23 cellular contexts compared by ENCODE assay signal in the genomic region with DNA sequence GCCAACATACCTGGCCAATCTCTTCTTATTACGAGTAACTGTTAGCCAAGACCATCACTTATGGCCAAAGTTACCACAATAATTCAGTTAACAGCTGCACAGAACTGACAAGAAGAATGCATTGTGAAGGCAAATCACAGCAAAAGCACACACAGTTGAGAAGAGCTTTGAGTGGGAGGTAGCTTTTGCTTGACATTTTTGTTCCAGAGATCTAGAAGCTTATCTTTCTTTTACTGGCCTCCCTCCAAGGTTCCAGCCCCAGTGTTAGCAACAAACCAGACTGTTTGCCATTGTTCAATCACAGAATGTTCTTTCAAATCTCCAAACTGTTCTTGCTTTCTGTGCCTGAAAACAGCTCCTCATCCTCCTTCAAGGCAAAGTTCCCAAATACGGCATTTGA. TPM values are rescaled to one million over a fixed set of nuclear protein-coding genes. Genes with fewer than 3 reads are reported as not detected.
DNase-seq lines count a peak whose midpoint lies in the region; ATAC-seq and TF ChIP-seq lines count a peak whose summit lies in the region.
"Had no signal": no experiment of that assay in that cellular context is flagged by ENCODE, and none has a peak within 500 bp of the region (broad histone marks: within the 10 kb centered on the region; RNA-seq: fewer than 3 reads in every experiment).

No MANE protein-coding gene starts in this region.

- POLR2A ChIA-PET in SK-N-SH (lab: Yijun Ruan, JAX), result no interaction called here

- WGBS in SK-N-SH (ENCODE audit: low lambda C conversion rate), result 70% methylated on average over 2 of the region's 2 CpGs

- H3F3A ChIP-seq in SK-N-SH (replicated peaks; ENCODE audit: insufficient read depth), result no peaks in the 10 kb centered on the region

- H3K4me1 ChIP-seq in SK-N-SH (ENCODE audit: control insufficient read depth in 1 of 2, insufficient read depth in 2 of 2, low read depth in 1 of 2, low read length in 1 of 2) (no peaks in the 10 kb centered on the region; a peak in 1 of 4 replicates), thoracic aorta (ENCODE audit: control insufficient read depth in 1 of 2, low read depth in 2 of 2) (peaks cover 0 to 13% of the 10 kb centered on the region in 2 donors)
- H3K4me1 ChIP-seq: BLaER1, parathyroid adenoma had no signal

- H3K27me3 ChIP-seq in SK-N-SH (ENCODE audit: insufficient read depth), result no peaks in the 10 kb centered on the region
- no peaks in the 10 kb centered on the region for H3K27me3 ChIP-seq in thoracic aorta (replicated peaks; ENCODE audit: insufficient read depth)
- H3K27me3 ChIP-seq: BLaER1, tibial nerve had no signal

- H3K4me1 Mint-ChIP-seq in mesothelial cell of epicardium, result peaks cover 21% of the 10 kb centered on the region

- H3K27ac ChIP-seq in SK-N-SH (ENCODE audit: low read depth in 2 of 2, low read length in 1 of 2) (peak overlapping the region in 1 of 2 experiments; percentile 43; a peak in 1 of 4 replicates), thoracic aorta (peak overlapping the region; percentile 0 to 47)
- H3K27ac ChIP-seq: 22Rv1, BLaER1, HL-60, parathyroid adenoma, PC-9, SK-N-MC had no signal

- no peaks in the 10 kb centered on the region for H3K9me3 Mint-ChIP-seq in mesothelial cell of epicardium
- H3K9me3 Mint-ChIP-seq: activated naive CD4-positive, alpha-beta T cell treated with anti-CD3 and anti-CD28 coated beads for 36 hours had no signal

- TF ChIP-seq RAD21 in SK-N-SH (IDR thresholded peaks at IDR 0.05; ENCODE audit: low read length), result no peak

- H3K36me3 ChIP-seq in SK-N-SH (replicated peaks in 1 of 2; ENCODE audit: control insufficient read depth in 1 of 2, insufficient read depth in 2 of 2, low read length in 1 of 2) (no peaks in the 10 kb centered on the region), thoracic aorta (no peaks in the 10 kb centered on the region)
- H3K36me3 ChIP-seq: BLaER1, tibial nerve had no signal

- no peak overlapping the region for H3K9ac ChIP-seq in SK-N-SH
- H3K9ac ChIP-seq: BLaER1, parathyroid adenoma had no signal

- TF ChIP-seq CTCF in SK-N-SH (IDR thresholded peaks at IDR 0.05), result no peak
- no peak for TF ChIP-seq CTCF in fibroblast of villous mesenchyme (IDR thresholded peaks at IDR 0.05; ENCODE audit: insufficient read depth, low read depth, low read length)
- TF ChIP-seq CTCF in mesothelial cell of epicardium (IDR thresholded peaks at IDR 0.05; ENCODE audit: unreplicated experiment), result no peak
- TF ChIP-seq CTCF in thoracic aorta (IDR thresholded peaks at IDR 0.05), result no peak

- H3K9me3 ChIP-seq in SK-N-SH, result no peaks in the 10 kb centered on the region
- H3K9me3 ChIP-seq in thoracic aorta, result no peaks in the 10 kb centered on the region
- H3K9me3 ChIP-seq: BLaER1, tibial nerve had no signal

- CTCF ChIA-PET in SK-N-SH (lab: Yijun Ruan, JAX), result no interaction called here

- DNase-seq in SK-N-SH, result no peak
- peak; percentile 19 for DNase-seq in fibroblast of villous mesenchyme (ENCODE audit: low read depth)
- DNase-seq in mesothelial cell of epicardium (ENCODE audit: low spot score in 2 of 2, unreplicated experiment in 2 of 2), result no peak
- DNase-seq in thoracic aorta (ENCODE audit: low spot score), result no peak
- DNase-seq in T1000 (lab: John Stamatoyannopoulos, UW), result no peak
- no peak for DNase-seq in NCI-H526 treated with DMSO at 0.1 percent for 48 hours (lab: John Stamatoyannopoulos, UW)
- DNase-seq: activated CD4-positive, alpha-beta T cell treated with anti-CD3 and anti-CD28 coated beads, Interleukin-2, amount 50 U/mL, for 1 hour; activated naive CD4-positive, alpha-beta T cell treated with anti-CD3 and anti-CD28 coated beads for 36 hours; activated T-cell treated with anti-CD3 and anti-CD28 coated beads for 4 hours; effector CD4-positive, alpha-beta T cell; GDM1; KG1; kidney; NCI-H1105 treated with DMSO at 0.1 percent for 48 hours; PC-9 had no signal

- H4K20me1 ChIP-seq in SK-N-SH (ENCODE audit: insufficient read depth), result no peaks in the 10 kb centered on the region
- H4K20me1 ChIP-seq: BLaER1 had no signal

- no peak overlapping the region for H3K4me2 ChIP-seq in SK-N-SH
- H3K4me2 ChIP-seq: BLaER1, PC-9 had no signal

- no peak overlapping the region for H2AFZ ChIP-seq in SK-N-SH (ENCODE audit: low read depth)
- H2AFZ ChIP-seq: parathyroid adenoma, PC-9 had no signal

- no peak for TF ChIP-seq EP300 in SK-N-SH (IDR thresholded peaks at IDR 0.05; ENCODE audit: borderline replicate concordance in 1 of 2, low read depth in 1 of 2, low read length in 1 of 2)

- H3K4me3 ChIP-seq in SK-N-SH (ENCODE audit: low read depth in 2 of 2, low read length in 1 of 2), result no peak overlapping the region
- no peak overlapping the region for H3K4me3 ChIP-seq in fibroblast of villous mesenchyme (ENCODE audit: low read depth, low read length)
- H3K4me3 ChIP-seq in thoracic aorta, result no peak overlapping the region
- H3K4me3 ChIP-seq: BLaER1, PC-9, SK-N-MC, tibial nerve had no signal

- no peaks in the 10 kb centered on the region for H3K79me2 ChIP-seq in SK-N-SH (ENCODE audit: insufficient read depth)
- H3K79me2 ChIP-seq: parathyroid adenoma had no signal

- H3K27me3 Mint-ChIP-seq in mesothelial cell of epicardium (ENCODE audit: low read depth), result peaks cover 3% of the 10 kb centered on the region

- H3K4me3 Mint-ChIP-seq in mesothelial cell of epicardium, result no peak overlapping the region
- H3K4me3 Mint-ChIP-seq: activated naive CD4-positive, alpha-beta T cell treated with anti-CD3 and anti-CD28 coated beads for 36 hours had no signal

- H3K36me3 Mint-ChIP-seq in mesothelial cell of epicardium, result no peaks in the 10 kb centered on the region

- ATAC-seq in SK-N-SH treated with all-trans-retinoic acid at 6 μM for 48 hours, result no peak; the same call in 2 of the 3 replicates
- ATAC-seq in thoracic aorta (ENCODE audit: insufficient number of reproducible peaks, low FRiP score, low read depth), result no peak
- no peak for ATAC-seq in GM18867 (IDR thresholded peaks at IDR 0.05; ENCODE audit: unreplicated experiment)

- no peaks in the 10 kb centered on the region for H3K9me2 ChIP-seq in SK-N-SH

- H3K27ac Mint-ChIP-seq in mesothelial cell of epicardium, result peak overlapping the region; percentile 35
- H3K27ac Mint-ChIP-seq: activated naive CD4-positive, alpha-beta T cell treated with anti-CD3 and anti-CD28 coated beads for 36 hours had no signal

TF ChIP-seq in SK-N-SH treated with all-trans-retinoic acid at 6 μM for 48 hours, 23 proteins besides CTCF, POLR2A, EP300 and RAD21:
- TF ChIP-seq OSR1 (CRISPR knock-in tag; IDR thresholded peaks at IDR 0.05) (no peak), ISL1 (CRISPR knock-in tag; IDR thresholded peaks at IDR 0.05) (0 out of 2 replicates have a peak, but pooled peaks have one; percentile 13)

TF ChIP-seq in SK-N-SH, 30 proteins besides CTCF, POLR2A, EP300 and RAD21 (continues in another document):
- TF ChIP-seq RFX5 (IDR thresholded peaks at IDR 0.05; ENCODE audit: low read length), result no peak
- TF ChIP-seq YY1 (IDR thresholded peaks at IDR 0.05; ENCODE audit: low read depth), result no peak
- TF ChIP-seq, protein P1, sequence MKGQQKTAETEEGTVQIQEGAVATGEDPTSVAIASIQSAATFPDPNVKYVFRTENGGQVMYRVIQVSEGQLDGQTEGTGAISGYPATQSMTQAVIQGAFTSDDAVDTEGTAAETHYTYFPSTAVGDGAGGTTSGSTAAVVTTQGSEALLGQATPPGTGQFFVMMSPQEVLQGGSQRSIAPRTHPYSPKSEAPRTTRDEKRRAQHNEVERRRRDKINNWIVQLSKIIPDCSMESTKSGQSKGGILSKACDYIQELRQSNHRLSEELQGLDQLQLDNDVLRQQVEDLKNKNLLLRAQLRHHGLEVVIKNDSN (IDR thresholded peaks at IDR 0.05; ENCODE audit: borderline replicate concordance, low read depth), result no peak
- TF ChIP-seq EZH2phosphoT487 (IDR thresholded peaks at IDR 0.05; ENCODE audit: borderline replicate concordance, low read depth), result no peak
- TF ChIP-seq ELF1 (IDR thresholded peaks at IDR 0.05), result no peak
- no peak for TF ChIP-seq RCOR1 (IDR thresholded peaks at IDR 0.05; ENCODE audit: low read length)
- TF ChIP-seq RXRA (IDR thresholded peaks at IDR 0.05; ENCODE audit: borderline replicate concordance, low read depth), result no peak
- no peak for TF ChIP-seq MXI1 (IDR thresholded peaks at IDR 0.05; ENCODE audit: low read depth, low read length)
- no peak for TF ChIP-seq MEF2A (IDR thresholded peaks at IDR 0.05; ENCODE audit: borderline replicate concordance, low read depth)
- no peak for TF ChIP-seq TCF12 (IDR thresholded peaks at IDR 0.05)
- TF ChIP-seq, protein P2, sequence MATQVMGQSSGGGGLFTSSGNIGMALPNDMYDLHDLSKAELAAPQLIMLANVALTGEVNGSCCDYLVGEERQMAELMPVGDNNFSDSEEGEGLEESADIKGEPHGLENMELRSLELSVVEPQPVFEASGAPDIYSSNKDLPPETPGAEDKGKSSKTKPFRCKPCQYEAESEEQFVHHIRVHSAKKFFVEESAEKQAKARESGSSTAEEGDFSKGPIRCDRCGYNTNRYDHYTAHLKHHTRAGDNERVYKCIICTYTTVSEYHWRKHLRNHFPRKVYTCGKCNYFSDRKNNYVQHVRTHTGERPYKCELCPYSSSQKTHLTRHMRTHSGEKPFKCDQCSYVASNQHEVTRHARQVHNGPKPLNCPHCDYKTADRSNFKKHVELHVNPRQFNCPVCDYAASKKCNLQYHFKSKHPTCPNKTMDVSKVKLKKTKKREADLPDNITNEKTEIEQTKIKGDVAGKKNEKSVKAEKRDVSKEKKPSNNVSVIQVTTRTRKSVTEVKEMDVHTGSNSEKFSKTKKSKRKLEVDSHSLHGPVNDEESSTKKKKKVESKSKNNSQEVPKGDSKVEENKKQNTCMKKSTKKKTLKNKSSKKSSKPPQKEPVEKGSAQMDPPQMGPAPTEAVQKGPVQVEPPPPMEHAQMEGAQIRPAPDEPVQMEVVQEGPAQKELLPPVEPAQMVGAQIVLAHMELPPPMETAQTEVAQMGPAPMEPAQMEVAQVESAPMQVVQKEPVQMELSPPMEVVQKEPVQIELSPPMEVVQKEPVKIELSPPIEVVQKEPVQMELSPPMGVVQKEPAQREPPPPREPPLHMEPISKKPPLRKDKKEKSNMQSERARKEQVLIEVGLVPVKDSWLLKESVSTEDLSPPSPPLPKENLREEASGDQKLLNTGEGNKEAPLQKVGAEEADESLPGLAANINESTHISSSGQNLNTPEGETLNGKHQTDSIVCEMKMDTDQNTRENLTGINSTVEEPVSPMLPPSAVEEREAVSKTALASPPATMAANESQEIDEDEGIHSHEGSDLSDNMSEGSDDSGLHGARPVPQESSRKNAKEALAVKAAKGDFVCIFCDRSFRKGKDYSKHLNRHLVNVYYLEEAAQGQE (IDR thresholded peaks at IDR 0.05; ENCODE audit: low read depth, low read length), result no peak
- no peak for TF ChIP-seq SIN3A (IDR thresholded peaks at IDR 0.05; ENCODE audit: borderline replicate concordance, low read depth, low read length)
- TF ChIP-seq NFIC (IDR thresholded peaks at IDR 0.05; ENCODE audit: borderline replicate concordance), result no peak

RNA-seq across cellular contexts. Expression of gene IRAK1BP1, which starts 35.9 kb away (rescaled TPM):
- 1.8 and 2.4 TPM in 2 replicates for polyA plus RNA-seq in SK-N-SH (2012; rRNA removed)
- polyA plus RNA-seq in SK-N-SH (2012; cell fraction: cytosol; rRNA removed), result 2.1 and 2.2 TPM in 2 replicates
- polyA plus RNA-seq in SK-N-SH (2012; cell fraction: nucleus; rRNA removed), result 2.5 and 3.2 TPM in 2 replicates
- total RNA-seq in fibroblast of villous mesenchyme (4.2 and 6.5 TPM in 2 replicates), mesothelial cell of epicardium (6.3 to 7.8 TPM (median 7.8 TPM) in 3 replicates), thoracic aorta (1 to 10 TPM; 1.6 to 2.2 TPM)
